8 cellular contexts compared by ENCODE assay signal in the genomic region with DNA sequence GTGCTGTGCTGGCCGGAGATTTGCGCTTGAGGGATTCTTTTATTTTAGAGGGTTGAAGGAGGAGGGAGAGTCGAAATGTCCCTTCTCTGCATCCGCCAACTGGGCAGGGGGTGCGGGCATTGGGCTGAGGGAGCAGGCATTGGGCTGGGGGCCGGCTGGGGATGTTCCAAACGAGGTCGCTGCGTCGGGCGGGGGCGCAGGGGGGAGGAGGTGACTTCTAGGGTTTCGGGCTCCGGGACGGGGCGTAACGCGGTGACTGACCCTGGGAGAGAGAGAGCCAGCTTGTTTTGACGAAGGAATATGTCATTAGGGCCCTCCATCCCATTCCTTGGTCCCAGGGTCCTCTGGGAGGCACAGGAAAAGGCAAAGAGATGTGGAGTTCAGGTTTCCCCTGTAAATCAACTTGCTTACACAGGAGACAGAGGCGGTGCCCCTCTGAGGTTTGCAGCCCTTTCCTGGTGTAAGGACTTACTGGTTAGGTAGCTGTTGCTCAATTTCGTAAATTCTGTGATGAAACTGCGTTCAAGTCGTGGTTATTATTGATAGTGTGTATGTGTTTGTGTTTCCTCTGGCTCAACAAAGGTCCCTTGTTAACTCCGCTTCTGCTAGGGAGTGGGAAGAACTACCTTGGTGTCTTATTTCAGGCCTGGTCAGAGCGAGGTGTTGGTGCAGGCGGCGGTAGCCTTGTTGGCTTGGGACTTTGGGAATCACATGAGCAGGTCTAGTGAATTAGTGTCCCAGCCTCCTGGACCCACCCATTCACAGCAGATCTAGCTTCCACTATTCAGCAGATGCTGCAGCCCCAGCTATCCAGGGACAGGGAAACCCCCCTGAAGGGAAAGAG. TPM values are rescaled to one million over a fixed set of nuclear protein-coding genes. Genes with fewer than 3 reads are reported as not detected.
DNase-seq lines count a peak whose midpoint lies in the region; ATAC-seq, FAIRE-seq and TF ChIP-seq lines count a peak whose summit lies in the region.

No MANE protein-coding gene starts in this region.

- peak overlapping the region; percentile 71 for H3K27ac Mint-ChIP-seq in stimulated activated memory B cell treated with anti-CD40 and anti-IgM and Interleukin-4, amounts not matched to agents 10 μg/mL and 1 μg/mL and 100 μg/mL, for 72 hours

- no peaks in the 10 kb centered on the region for H3K36me3 Mint-ChIP-seq in stimulated activated memory B cell treated with anti-CD40 and anti-IgM and Interleukin-4, amounts not matched to agents 10 μg/mL and 1 μg/mL and 100 μg/mL, for 72 hours

- H3K4me3 ChIP-seq in GM23248: peak overlapping the region; percentile 68
- peak overlapping the region; percentile 40 to 65 for H3K4me3 ChIP-seq in body of pancreas
- peak overlapping the region; percentile 88 to 94 (median 91) for H3K4me3 ChIP-seq in keratinocyte (ENCODE audit: control insufficient read depth in 2 of 3, extremely low read depth in 1 of 3, insufficient read depth in 2 of 3, low read depth in 1 of 3, low read length in 3 of 3)

- peaks cover 10% of the 10 kb centered on the region; the same call in 1 of the 2 replicates for H3K27me3 ChIP-seq in GM23248 (replicated peaks; ENCODE audit: insufficient read depth)
- no peaks in the 10 kb centered on the region for H3K27me3 ChIP-seq in body of pancreas
- no peaks in the 10 kb centered on the region for H3K27me3 ChIP-seq in keratinocyte (ENCODE audit: control insufficient read depth, extremely low read depth, insufficient read depth, low read length)

- no peaks in the 10 kb centered on the region for H3F3A ChIP-seq in GM23248 (ENCODE audit: insufficient read depth)

- no peaks in the 10 kb centered on the region for H3K36me3 ChIP-seq in GM23248 (ENCODE audit: low read depth)
- no peaks in the 10 kb centered on the region for H3K36me3 ChIP-seq in body of pancreas (replicated peaks in 1 of 2; ENCODE audit: insufficient read depth in 1 of 2, low read depth in 2 of 2)
- H3K36me3 ChIP-seq in keratinocyte (ENCODE audit: control insufficient read depth in 2 of 2, extremely low read depth in 1 of 2, insufficient read depth in 2 of 2, low read length in 2 of 2): no peaks in the 10 kb centered on the region

- H3K4me2 ChIP-seq in GM23248 (ENCODE audit: unreplicated experiment): peak overlapping the region; percentile 82
- peak overlapping the region; percentile 98 for H3K4me2 ChIP-seq in keratinocyte (ENCODE audit: control insufficient read depth, extremely low read depth, insufficient read depth, low read depth, low read length)

- TF ChIP-seq POLR2A in body of pancreas (IDR thresholded peaks at IDR 0.05): peak in 2 of 3 donors; percentile 25 to 34

- WGBS in GM23248 (ENCODE audit: low coverage in 1 of 2, low lambda C conversion rate in 2 of 2, missing lambda C conversion rate in 2 of 2), 2 experiments: 29 to 53% methylated on average over 14 to 27 of the region's 27 CpGs
- WGBS in body of pancreas, 2 donors: 2 to 3% methylated on average over 22 to 27 of the region's 27 CpGs

- TF ChIP-seq CTCF in body of pancreas (IDR thresholded peaks at IDR 0.05) (no peak), keratinocyte (optimal IDR thresholded peaks at IDR 0.05 in 1 of 3, IDR thresholded peaks at IDR 0.05 in 1 of 3, conservative IDR thresholded peaks at IDR 0.05 in 1 of 3; ENCODE audit: extremely low read depth in 1 of 3, insufficient read depth in 2 of 3, low read length in 3 of 3) (no peak)

- dilution Hi-C loops in keratinocyte (cut with MboI; ENCODE audit: extremely low pct_ligation_motif_present, low sequenced_read_pairs): no loop called here

- in situ Hi-C loops in GM23248 (cut with MboI): no loop called here

- H3K9ac ChIP-seq in GM23248 (no peak overlapping the region), keratinocyte (ENCODE audit: control insufficient read depth, extremely low read depth, insufficient read depth, low read length) (peak overlapping the region; percentile 94)

- no peaks in the 10 kb centered on the region for H3K9me3 ChIP-seq in GM23248 (ENCODE audit: low read depth)
- H3K9me3 ChIP-seq in body of pancreas: no peaks in the 10 kb centered on the region
- H3K9me3 ChIP-seq in keratinocyte (ENCODE audit: control insufficient read depth, low read depth, low read length): no peaks in the 10 kb centered on the region

- H3K9me2 ChIP-seq in GM23248 (ENCODE audit: insufficient read depth): no peaks in the 10 kb centered on the region

- H3K27me3 Mint-ChIP-seq in stimulated activated memory B cell treated with anti-CD40 and anti-IgM and Interleukin-4, amounts not matched to agents 10 μg/mL and 1 μg/mL and 100 μg/mL, for 72 hours: peaks cover 47% of the 10 kb centered on the region

- H3K4me3 Mint-ChIP-seq in stimulated activated memory B cell treated with anti-CD40 and anti-IgM and Interleukin-4, amounts not matched to agents 10 μg/mL and 1 μg/mL and 100 μg/mL, for 72 hours: peak overlapping the region; percentile 87

- H3K79me2 ChIP-seq in GM23248 (ENCODE audit: insufficient read depth) (no peaks in the 10 kb centered on the region), keratinocyte (ENCODE audit: control insufficient read depth, insufficient read depth, low read length) (peaks cover 46% of the 10 kb centered on the region)

- H2AFZ ChIP-seq in GM23248 (peak overlapping the region; percentile 75), keratinocyte (ENCODE audit: control insufficient read depth, low read length) (peak overlapping the region; percentile 9)

- H3K4me1 ChIP-seq in GM23248 (ENCODE audit: insufficient read depth) (no peaks in the 10 kb centered on the region), body of pancreas (peaks cover 45% of the 10 kb centered on the region), keratinocyte (ENCODE audit: control insufficient read depth, extremely low read depth, insufficient read depth, low read length) (peaks cover 35% of the 10 kb centered on the region)

- ATAC-seq in body of pancreas: peak; percentile 27
- ATAC-seq in stimulated activated memory B cell treated with anti-CD40 and anti-IgM and Interleukin-4, amounts not matched to agents 10 μg/mL and 1 μg/mL and 100 μg/mL, for 72 hours: no peak
- ATAC-seq in HG02981 (IDR thresholded peaks at IDR 0.05; ENCODE audit: unreplicated experiment): no peak

- H3K9me1 ChIP-seq in keratinocyte (ENCODE audit: control insufficient read depth, extremely low read depth, insufficient read depth, low read length): no peaks in the 10 kb centered on the region

- peaks cover 28% of the 10 kb centered on the region for H3K4me1 Mint-ChIP-seq in stimulated activated memory B cell treated with anti-CD40 and anti-IgM and Interleukin-4, amounts not matched to agents 10 μg/mL and 1 μg/mL and 100 μg/mL, for 72 hours

- H3K27ac ChIP-seq in GM23248 (no peak overlapping the region), body of pancreas (peak overlapping the region; percentile 90 to 97 (median 96)), keratinocyte (ENCODE audit: control insufficient read depth, insufficient read depth, low read length) (peak overlapping the region; percentile 94)

- intact Hi-C loops in body of pancreas (cut with DNase I): no loop called here

- no peaks in the 10 kb centered on the region for H4K20me1 ChIP-seq in GM23248 (ENCODE audit: insufficient read depth)
- H4K20me1 ChIP-seq in keratinocyte (ENCODE audit: control insufficient read depth, extremely low read depth, insufficient read depth, low read length): no peaks in the 10 kb centered on the region

- DNase-seq in GM23248: no peak
- peak; percentile 65 for DNase-seq in NOMO-1 treated with DMSO at 0.1 percent for 48 hours (lab: John Stamatoyannopoulos, UW; ENCODE audit: unreplicated experiment)
- DNase-seq in body of pancreas: peak; percentile 52 to 75 (median 62)
- DNase-seq in keratinocyte (ENCODE audit: low read depth, low spot score): no peak
- DNase-seq in GM19240 (ENCODE audit: insufficient read length, low spot score): no peak
- DNase-seq in foreskin melanocyte: no peak

- H3K9me3 Mint-ChIP-seq in stimulated activated memory B cell treated with anti-CD40 and anti-IgM and Interleukin-4, amounts not matched to agents 10 μg/mL and 1 μg/mL and 100 μg/mL, for 72 hours: no peaks in the 10 kb centered on the region

- peak; percentile 82 for FAIRE-seq in keratinocyte (lab: Jason Lieb, UNC)

RNA-seq across cellular contexts. Expression of gene FHIP1A, which starts 0.7 kb away (rescaled TPM):
- total RNA-seq in GM23248 (2014; rRNA removed; shearing (Covaris generic)): 0.11 TPM in 1 of 2 replicates, not detected in the other
- polyA plus RNA-seq in GM23248 (2016; fragmentation: Nextera tagmentation; extraction: Ambion mirVana) (not detected in 2 replicates), keratinocyte (13.4 to 16.0 TPM (median 15.1 TPM) in 3 replicates)
- total RNA-seq in body of pancreas: 10 to 100 TPM; 20.8 to 23.7 TPM
- polyA plus RNA-seq in keratinocyte (2011; ENCODE audit: low read depth): 16.3 TPM
- 10.0 and 13.7 TPM in 2 replicates for polyA plus RNA-seq in keratinocyte (2011; cell fraction: cytosol; rRNA removed)
- polyA plus RNA-seq in keratinocyte (2011; cell fraction: nucleus; rRNA removed): 36.3 and 37.3 TPM in 2 replicates
- 8.6 and 16.9 TPM in 2 replicates for polyA plus RNA-seq in keratinocyte (2012; ENCODE audit: low replicate concordance)
- 33.7 to 58.6 TPM (median 53.1 TPM) in 3 replicates for polyA minus RNA-seq in keratinocyte
- 27.2 TPM for polyA minus RNA-seq in keratinocyte (2011; cell fraction: cytosol; rRNA and poly(A)+ RNA removed)
- 90.6 and 123 TPM in 2 replicates for polyA minus RNA-seq in keratinocyte (2011; cell fraction: nucleus; rRNA and poly(A)+ RNA removed)

Comparison
In these comparisons a context has a peak if more than half of its experiments do, and no peak if none do; other contexts are left out.
1. DNase-seq: peak in NOMO-1 treated with DMSO at 0.1 percent for 48 hours (single experiment) and body of pancreas (4 of 4); none in GM23248 (single experiment), keratinocyte (single experiment), GM19240 (single experiment) and foreskin melanocyte (single experiment).
2. RNA of gene FHIP1A, which starts 0.7 kb away (total RNA-seq): 20.8 to 23.7 TPM in body of pancreas; 0.11 TPM in GM23248; every median in the first group is over 10 times any median in the second.
3. Peak in every context shown above with its lines, with median percentiles within 50 percentile points of each other: H3K4me3 ChIP-seq.